Comparison of ENCODE assay signal across 17 cellular contexts in the genomic region with DNA sequence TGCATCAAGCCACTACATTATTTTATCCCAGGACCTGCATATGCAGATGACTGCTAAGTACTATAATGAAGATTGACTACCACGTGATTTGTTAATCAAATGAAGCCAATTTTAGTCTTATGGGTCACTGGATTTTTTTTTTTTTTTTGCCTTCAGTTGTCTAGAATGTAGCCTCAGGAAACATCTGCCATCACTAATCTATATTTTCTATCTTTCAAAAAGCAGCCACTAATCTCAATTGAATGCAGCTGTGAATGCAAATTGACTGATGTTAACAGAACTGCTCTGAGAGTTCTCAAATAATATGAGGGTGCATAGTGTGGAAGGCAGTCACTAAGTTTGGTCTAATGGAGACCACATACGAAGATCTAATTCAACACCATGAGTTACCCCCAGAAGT.
DNase-seq lines count a peak whose midpoint lies in the region; ATAC-seq and TF ChIP-seq lines count a peak whose summit lies in the region.
"Had no signal": no experiment of that assay in that cellular context is flagged by ENCODE, and none has a peak within 500 bp of the region (broad histone marks: within the 10 kb centered on the region; RNA-seq: fewer than 3 reads in every experiment).

No MANE protein-coding gene starts in this region.

- no peak overlapping the region for H3K4me3 ChIP-seq in BLaER1
- H3K4me3 ChIP-seq in SK-N-SH (ENCODE audit: low read depth in 2 of 2, low read length in 1 of 2) = no peak overlapping the region
- H3K4me3 ChIP-seq in neural progenitor cell = no peak overlapping the region
- H3K4me3 ChIP-seq: SJCRH30 had no signal

- H3K9ac ChIP-seq in BLaER1 = no peak overlapping the region
- H3K9ac ChIP-seq in SK-N-SH = no peak overlapping the region
- H3K9ac ChIP-seq in neural progenitor cell = no peak overlapping the region

- no peaks in the 10 kb centered on the region for H3K9me2 ChIP-seq in SK-N-SH

- peak; percentile 67 for DNase-seq in SK-N-SH
- DNase-seq in NCI-H748 (lab: John Stamatoyannopoulos, UW; ENCODE audit: unreplicated experiment) = no peak
- DNase-seq in anterior cingulate cortex (lab: John Stamatoyannopoulos, UW) = no peak
- DNase-seq in Calu3 = no peak
- no peak for DNase-seq in neural progenitor cell (ENCODE audit: low spot score)
- DNase-seq: CD4-positive, CD25-positive, alpha-beta regulatory T cell; GOT3; IMR-90; Kasumi-1; NCI-H1417; NCI-H2029; RPMI8226; SJCRH30; T-cell had no signal

- H3K9me3 ChIP-seq in BLaER1 (0 out of 2 replicates have a peak, but pooled peaks cover 1% of the 10 kb centered on the region), SK-N-SH (no peaks in the 10 kb centered on the region), neural progenitor cell (ENCODE audit: low read depth) (no peaks in the 10 kb centered on the region)
- H3K9me3 ChIP-seq: SJCRH30 had no signal

- TF ChIP-seq CTCF in SK-N-SH (IDR thresholded peaks at IDR 0.05) (no peak), Calu3 (IDR thresholded peaks at IDR 0.05; ENCODE audit: unreplicated experiment) (no peak), neural progenitor cell (IDR thresholded peaks at IDR 0.05) (no peak)

- POLR2A ChIA-PET in SK-N-SH (lab: Yijun Ruan, JAX) = no interaction called here

- no peak overlapping the region for H3K27ac Mint-ChIP-seq in Calu3 (ENCODE audit: unreplicated experiment)
- H3K27ac Mint-ChIP-seq in neural progenitor cell = no peak overlapping the region
- H3K27ac Mint-ChIP-seq: CD4-positive, CD25-positive, alpha-beta regulatory T cell; T-cell had no signal

- H2AFZ ChIP-seq in SK-N-SH (ENCODE audit: low read depth) (no peak overlapping the region), neural progenitor cell (replicated peaks) (no peak overlapping the region)

- no peak for TF ChIP-seq RAD21 in SK-N-SH (IDR thresholded peaks at IDR 0.05; ENCODE audit: low read length)

- H3K79me2 ChIP-seq in SK-N-SH (ENCODE audit: insufficient read depth) (no peaks in the 10 kb centered on the region), neural progenitor cell (ENCODE audit: low read depth) (no peaks in the 10 kb centered on the region)

- CTCF ChIA-PET in SK-N-SH (lab: Yijun Ruan, JAX) = interaction anchor here (0.8 to 1.0 kb wide), 3 partner anchors 10 to 71 kb away, joined by 3 to 4 read pairs (median 3); no protein-coding TSS in a partner anchor
- CTCF ChIA-PET in Calu3 (lab: Charles Lee) = no interaction called here

- H3F3A ChIP-seq in SK-N-SH (replicated peaks; ENCODE audit: insufficient read depth) = peaks cover 4% of the 10 kb centered on the region
- no peaks in the 10 kb centered on the region for H3F3A ChIP-seq in neural progenitor cell (ENCODE audit: low read depth)

- H3K4me1 Mint-ChIP-seq in Calu3 (ENCODE audit: low read depth, unreplicated experiment) (no peaks in the 10 kb centered on the region), neural progenitor cell (no peaks in the 10 kb centered on the region)
- H3K4me1 Mint-ChIP-seq: CD4-positive, CD25-positive, alpha-beta regulatory T cell; T-cell had no signal

- TF ChIP-seq EP300 in SK-N-SH (IDR thresholded peaks at IDR 0.05; ENCODE audit: borderline replicate concordance in 1 of 2, low read depth in 1 of 2, low read length in 1 of 2) = peak in 1 of 2 experiments; percentile 99; a peak in 2 of 4 replicates

- peak; percentile 54 for ATAC-seq in GM21390 (IDR thresholded peaks at IDR 0.05; ENCODE audit: unreplicated experiment)
- peak; percentile 70 for ATAC-seq in HG03045 (IDR thresholded peaks at IDR 0.05; ENCODE audit: unreplicated experiment)
- ATAC-seq: T-cell had no signal

- H3K27me3 ChIP-seq in BLaER1 (no peaks in the 10 kb centered on the region), SK-N-SH (ENCODE audit: insufficient read depth) (no peaks in the 10 kb centered on the region), neural progenitor cell (no peaks in the 10 kb centered on the region)
- H3K27me3 ChIP-seq: SJCRH30 had no signal

- H3K9me3 Mint-ChIP-seq in Calu3 (ENCODE audit: low read depth, unreplicated experiment) (no peaks in the 10 kb centered on the region), neural progenitor cell (no peaks in the 10 kb centered on the region)
- H3K9me3 Mint-ChIP-seq: T-cell had no signal

- 10% methylated on average over 2 of the region's 2 CpGs for WGBS in SK-N-SH (ENCODE audit: low lambda C conversion rate)

- H3K4me3 Mint-ChIP-seq in Calu3 (ENCODE audit: low read depth, unreplicated experiment) (no peak overlapping the region), neural progenitor cell (no peak overlapping the region)
- H3K4me3 Mint-ChIP-seq: CD4-positive, CD25-positive, alpha-beta regulatory T cell; T-cell had no signal

- no peaks in the 10 kb centered on the region for H4K20me1 ChIP-seq in BLaER1
- no peaks in the 10 kb centered on the region for H4K20me1 ChIP-seq in SK-N-SH (ENCODE audit: insufficient read depth)
- no peaks in the 10 kb centered on the region for H4K20me1 ChIP-seq in neural progenitor cell (ENCODE audit: low read depth)

- H3K4me1 ChIP-seq in BLaER1 = peaks cover 17% of the 10 kb centered on the region
- peaks cover 0 to 14% of the 10 kb centered on the region in 2 experiments; a peak in 2 of 4 replicates for H3K4me1 ChIP-seq in SK-N-SH (ENCODE audit: control insufficient read depth in 1 of 2, insufficient read depth in 2 of 2, low read depth in 1 of 2, low read length in 1 of 2)
- H3K4me1 ChIP-seq in neural progenitor cell = no peaks in the 10 kb centered on the region
- H3K4me1 ChIP-seq: SJCRH30 had no signal

- H3K27me3 Mint-ChIP-seq in Calu3 (ENCODE audit: unreplicated experiment) = no peaks in the 10 kb centered on the region
- H3K27me3 Mint-ChIP-seq in neural progenitor cell (ENCODE audit: insufficient read depth, low read depth) = no peaks in the 10 kb centered on the region
- H3K27me3 Mint-ChIP-seq: CD4-positive, CD25-positive, alpha-beta regulatory T cell had no signal

- H3K27ac ChIP-seq in BLaER1 (0 out of 2 replicates have a peak overlapping the region, but pooled peaks have one; percentile 0), SK-N-SH (ENCODE audit: low read depth in 2 of 2, low read length in 1 of 2) (peak overlapping the region in 1 of 2 experiments; percentile 97; a peak in 2 of 4 replicates), neural progenitor cell (no peak overlapping the region)
- H3K27ac ChIP-seq: SJCRH30 had no signal

- H3K36me3 Mint-ChIP-seq in Calu3 (ENCODE audit: insufficient read depth, unreplicated experiment) (no peaks in the 10 kb centered on the region), neural progenitor cell (no peaks in the 10 kb centered on the region)
- H3K36me3 Mint-ChIP-seq: CD4-positive, CD25-positive, alpha-beta regulatory T cell; T-cell had no signal

- H3K4me2 ChIP-seq in BLaER1 = peak overlapping the region; percentile 51
- no peak overlapping the region for H3K4me2 ChIP-seq in SK-N-SH
- H3K4me2 ChIP-seq in neural progenitor cell = no peak overlapping the region

- H3K36me3 ChIP-seq in BLaER1 (no peaks in the 10 kb centered on the region), SK-N-SH (replicated peaks in 1 of 2; ENCODE audit: control insufficient read depth in 1 of 2, insufficient read depth in 2 of 2, low read length in 1 of 2) (no peaks in the 10 kb centered on the region), neural progenitor cell (no peaks in the 10 kb centered on the region)
- H3K36me3 ChIP-seq: SJCRH30 had no signal

- BruUV-seq in Calu3 (replicated peaks; lab: Mats Ljungman, UMichigan) = no TSS peak

- intact Hi-C loops in Calu3 (cut with micrococcal nuclease; ENCODE audit: unreplicated experiment) = no loop called here

TF ChIP-seq in SK-N-SH, 30 proteins besides CTCF, POLR2A, EP300 and RAD21 (continues in another document):
- peak; percentile 91 for TF ChIP-seq CHD2 (IDR thresholded peaks at IDR 0.05; ENCODE audit: low read length, partially characterized antibody)
- no peak for TF ChIP-seq GABPA (IDR thresholded peaks at IDR 0.05; ENCODE audit: low read depth)
- TF ChIP-seq TCF12 (IDR thresholded peaks at IDR 0.05) = peak; percentile 77
- TF ChIP-seq NRF1 (IDR thresholded peaks at IDR 0.05; ENCODE audit: low read depth, low read length) = no peak
- TF ChIP-seq EZH2phosphoT487 (IDR thresholded peaks at IDR 0.05; ENCODE audit: borderline replicate concordance, low read depth) = no peak
- TF ChIP-seq JUND (IDR thresholded peaks at IDR 0.05) = 0 out of 2 replicates have a peak, but pooled peaks have one; percentile 7
- no peak for TF ChIP-seq RXRA (IDR thresholded peaks at IDR 0.05; ENCODE audit: borderline replicate concordance, low read depth)
- TF ChIP-seq RCOR1 (IDR thresholded peaks at IDR 0.05; ENCODE audit: low read length) = peak; percentile 98
- TF ChIP-seq, protein P1, sequence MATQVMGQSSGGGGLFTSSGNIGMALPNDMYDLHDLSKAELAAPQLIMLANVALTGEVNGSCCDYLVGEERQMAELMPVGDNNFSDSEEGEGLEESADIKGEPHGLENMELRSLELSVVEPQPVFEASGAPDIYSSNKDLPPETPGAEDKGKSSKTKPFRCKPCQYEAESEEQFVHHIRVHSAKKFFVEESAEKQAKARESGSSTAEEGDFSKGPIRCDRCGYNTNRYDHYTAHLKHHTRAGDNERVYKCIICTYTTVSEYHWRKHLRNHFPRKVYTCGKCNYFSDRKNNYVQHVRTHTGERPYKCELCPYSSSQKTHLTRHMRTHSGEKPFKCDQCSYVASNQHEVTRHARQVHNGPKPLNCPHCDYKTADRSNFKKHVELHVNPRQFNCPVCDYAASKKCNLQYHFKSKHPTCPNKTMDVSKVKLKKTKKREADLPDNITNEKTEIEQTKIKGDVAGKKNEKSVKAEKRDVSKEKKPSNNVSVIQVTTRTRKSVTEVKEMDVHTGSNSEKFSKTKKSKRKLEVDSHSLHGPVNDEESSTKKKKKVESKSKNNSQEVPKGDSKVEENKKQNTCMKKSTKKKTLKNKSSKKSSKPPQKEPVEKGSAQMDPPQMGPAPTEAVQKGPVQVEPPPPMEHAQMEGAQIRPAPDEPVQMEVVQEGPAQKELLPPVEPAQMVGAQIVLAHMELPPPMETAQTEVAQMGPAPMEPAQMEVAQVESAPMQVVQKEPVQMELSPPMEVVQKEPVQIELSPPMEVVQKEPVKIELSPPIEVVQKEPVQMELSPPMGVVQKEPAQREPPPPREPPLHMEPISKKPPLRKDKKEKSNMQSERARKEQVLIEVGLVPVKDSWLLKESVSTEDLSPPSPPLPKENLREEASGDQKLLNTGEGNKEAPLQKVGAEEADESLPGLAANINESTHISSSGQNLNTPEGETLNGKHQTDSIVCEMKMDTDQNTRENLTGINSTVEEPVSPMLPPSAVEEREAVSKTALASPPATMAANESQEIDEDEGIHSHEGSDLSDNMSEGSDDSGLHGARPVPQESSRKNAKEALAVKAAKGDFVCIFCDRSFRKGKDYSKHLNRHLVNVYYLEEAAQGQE (IDR thresholded peaks at IDR 0.05; ENCODE audit: low read depth, low read length) = no peak
- no peak; the same call in 1 of the 2 replicates for TF ChIP-seq POLR2AphosphoS5 (IDR thresholded peaks at IDR 0.05; ENCODE audit: low read depth, low read length)
- TF ChIP-seq YY1 (IDR thresholded peaks at IDR 0.05; ENCODE audit: low read depth) = no peak
- no peak for TF ChIP-seq NFIC (IDR thresholded peaks at IDR 0.05; ENCODE audit: borderline replicate concordance)
